In the genomic region with DNA sequence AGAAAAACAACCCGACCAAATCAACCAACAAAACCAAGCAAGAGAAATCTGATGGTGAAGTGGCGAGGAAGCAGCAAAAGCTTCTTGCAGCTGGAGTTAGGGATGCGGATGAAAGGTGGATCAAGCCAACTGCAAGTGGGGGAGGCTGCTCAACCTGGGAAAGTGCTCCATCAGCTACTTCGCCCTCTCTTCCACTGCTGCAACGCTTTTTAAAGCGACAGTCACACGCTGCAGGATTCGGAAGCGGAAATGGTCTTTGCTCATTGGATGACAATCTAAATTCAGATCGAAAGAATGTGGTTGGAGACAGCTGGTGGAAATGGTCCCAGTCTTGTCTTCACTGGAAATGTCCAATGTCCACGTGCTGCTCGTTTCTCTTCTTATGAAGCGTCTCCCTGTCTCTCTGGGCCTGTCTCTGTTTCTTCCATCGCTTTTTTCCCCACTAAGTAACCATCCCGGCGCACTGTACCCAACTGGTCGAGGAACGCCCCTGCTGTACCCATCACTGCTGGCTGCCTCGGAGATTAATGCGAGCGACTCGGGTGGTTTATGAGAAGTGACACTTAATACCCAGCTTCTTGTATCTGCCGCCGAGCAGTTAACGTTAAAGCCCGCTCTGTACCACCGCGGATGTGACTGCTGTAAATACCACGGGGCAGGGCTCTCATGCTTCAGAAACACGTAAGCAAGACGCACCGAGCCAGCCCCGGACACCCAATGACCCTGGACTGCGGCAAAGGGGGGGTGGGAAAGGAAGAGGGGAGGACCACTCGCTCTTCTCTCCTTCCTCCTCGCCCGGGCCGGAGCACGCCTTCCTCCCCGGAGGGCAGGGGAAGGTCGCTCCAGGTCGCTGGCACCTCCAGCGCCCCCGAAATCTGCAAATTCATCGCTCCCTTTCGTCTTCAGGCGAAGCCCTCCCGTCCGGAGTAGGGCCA, we compare ENCODE assay signal across 8 cellular contexts. TPM values are rescaled to one million over a fixed set of nuclear protein-coding genes. Genes with fewer than 3 reads are reported as not detected.
DNase-seq lines count a peak whose midpoint lies in the region; ATAC-seq and TF ChIP-seq lines count a peak whose summit lies in the region.

No MANE protein-coding gene starts in this region.

- H3K36me3 ChIP-seq in SK-N-SH (replicated peaks in 1 of 2; ENCODE audit: control insufficient read depth in 1 of 2, insufficient read depth in 2 of 2, low read length in 1 of 2): no peaks in the 10 kb centered on the region
- no peaks in the 10 kb centered on the region for H3K36me3 ChIP-seq in mesenchymal stem cell (ENCODE audit: control insufficient read depth in 1 of 2, insufficient read depth in 2 of 2, low read depth in 1 of 2, low read length in 2 of 2)
- H3K36me3 ChIP-seq in tibial nerve: no peaks in the 10 kb centered on the region

- H2BK12ac ChIP-seq in mesenchymal stem cell (ENCODE audit: low read length in 2 of 2): no peak overlapping the region

- H2BK5ac ChIP-seq in mesenchymal stem cell (ENCODE audit: low read depth, low read length, poor library complexity, severe bottlenecking): peak overlapping the region; percentile 35

- POLR2A ChIA-PET in SK-N-SH (lab: Yijun Ruan, JAX): no interaction called here

- no peaks in the 10 kb centered on the region for H4K20me1 ChIP-seq in SK-N-SH (ENCODE audit: insufficient read depth)

- H4K8ac ChIP-seq in mesenchymal stem cell (ENCODE audit: low read length): no peak overlapping the region

- H3K14ac ChIP-seq in mesenchymal stem cell (ENCODE audit: low read length in 2 of 2): no peak overlapping the region

- H3K4ac ChIP-seq in mesenchymal stem cell (ENCODE audit: low read depth in 1 of 2, low read length in 2 of 2): no peak overlapping the region

- DNase-seq in SK-N-SH (peak; percentile 27), SK-N-DZ (ENCODE audit: low spot score) (peak; percentile 26), chondrocyte (ENCODE audit: low spot score) (no peak), mesenchymal stem cell (peak; percentile 36), tibial nerve (ENCODE audit: low spot score in 2 of 2) (no peak), hepatic stellate cell (ENCODE audit: low spot score) (no peak)

- H3K23ac ChIP-seq in mesenchymal stem cell (ENCODE audit: low read length in 2 of 2): no peak overlapping the region

- peak overlapping the region; percentile 18 for H3K27ac Mint-ChIP-seq in chondrocyte (ENCODE audit: unreplicated experiment)

- no peak overlapping the region for H2AK5ac ChIP-seq in mesenchymal stem cell (ENCODE audit: low read length, severe bottlenecking)

- H3K4me3 ChIP-seq in SK-N-SH (ENCODE audit: low read depth in 2 of 2, low read length in 1 of 2) (peak overlapping the region in 1 of 2 experiments; percentile 61; a peak in 3 of 4 replicates), mesenchymal stem cell (ENCODE audit: insufficient read depth in 1 of 2, low read depth in 1 of 2, low read length in 2 of 2) (peak overlapping the region; percentile 57 to 75), tibial nerve (peak overlapping the region; percentile 43 to 74 (median 64))

- no peak overlapping the region for H3K18ac ChIP-seq in mesenchymal stem cell (ENCODE audit: low read depth in 1 of 2, low read length in 2 of 2)

- TF ChIP-seq EP300 in SK-N-SH (IDR thresholded peaks at IDR 0.05; ENCODE audit: borderline replicate concordance in 1 of 2, low read depth in 1 of 2, low read length in 1 of 2) (no peak), tibial nerve (IDR thresholded peaks at IDR 0.05) (no peak)

- H3K36me3 Mint-ChIP-seq in chondrocyte (ENCODE audit: low read depth): no peaks in the 10 kb centered on the region

- H3K27me3 ChIP-seq in SK-N-SH (ENCODE audit: insufficient read depth) (peaks cover 73% of the 10 kb centered on the region), mesenchymal stem cell (ENCODE audit: control insufficient read depth in 1 of 2, insufficient read depth in 1 of 2, low read length in 2 of 2) (peaks cover 25 to 66% of the 10 kb centered on the region in 2 experiments), tibial nerve (peaks cover 0 to 43% of the 10 kb centered on the region in 2 donors)

- no peak for TF ChIP-seq RAD21 in SK-N-SH (IDR thresholded peaks at IDR 0.05; ENCODE audit: low read length)

- no peaks in the 10 kb centered on the region for H3K9me3 Mint-ChIP-seq in chondrocyte (ENCODE audit: low read depth)

- H3K9me3 ChIP-seq in SK-N-SH (no peaks in the 10 kb centered on the region), mesenchymal stem cell (ENCODE audit: control insufficient read depth, low read length) (no peaks in the 10 kb centered on the region), tibial nerve (no peaks in the 10 kb centered on the region)

- H3K79me1 ChIP-seq in mesenchymal stem cell (replicated peaks; ENCODE audit: low read length, poor library complexity, severe bottlenecking): no peaks in the 10 kb centered on the region

- peaks cover 10% of the 10 kb centered on the region for H3F3A ChIP-seq in SK-N-SH (replicated peaks; ENCODE audit: insufficient read depth)

- H2AFZ ChIP-seq in SK-N-SH (ENCODE audit: low read depth) (peak overlapping the region; percentile 47; the same call in 1 of the 2 replicates), mesenchymal stem cell (ENCODE audit: low read depth, low read length) (no peak overlapping the region)

- no peaks in the 10 kb centered on the region for H3K9me2 ChIP-seq in SK-N-SH

- no peak overlapping the region for H2BK15ac ChIP-seq in mesenchymal stem cell (ENCODE audit: low read depth, poor library complexity, severe bottlenecking)

- H3K4me2 ChIP-seq in SK-N-SH: peak overlapping the region; percentile 81
- H3K4me2 ChIP-seq in mesenchymal stem cell (ENCODE audit: low read length, poor library complexity, severe bottlenecking): peak overlapping the region; percentile 97

- H3K9ac ChIP-seq in SK-N-SH (no peak overlapping the region), mesenchymal stem cell (ENCODE audit: low read length) (no peak overlapping the region)

- peaks cover 41% of the 10 kb centered on the region for H3K4me1 Mint-ChIP-seq in chondrocyte (ENCODE audit: low read depth)

- H2BK120ac ChIP-seq in mesenchymal stem cell (ENCODE audit: low read depth, low read length): no peak overlapping the region

- no peak for TF ChIP-seq POLR2A in tibial nerve (IDR thresholded peaks at IDR 0.05)

- CTCF ChIA-PET in SK-N-SH (lab: Yijun Ruan, JAX): no interaction called here

- peak overlapping the region; percentile 84 for H3K4me3 Mint-ChIP-seq in chondrocyte (ENCODE audit: unreplicated experiment)

- ATAC-seq in SK-N-SH treated with all-trans-retinoic acid at 6 μM for 48 hours (no peak), HG03469 (IDR thresholded peaks at IDR 0.05; ENCODE audit: unreplicated experiment) (no peak)

- no peak for TF ChIP-seq CTCF in SK-N-SH (IDR thresholded peaks at IDR 0.05)
- TF ChIP-seq CTCF in chondrocyte (IDR thresholded peaks at IDR 0.05): no peak
- no peak for TF ChIP-seq CTCF in tibial nerve (IDR thresholded peaks at IDR 0.05)

- H3K27ac ChIP-seq in SK-N-SH (ENCODE audit: low read depth in 2 of 2, low read length in 1 of 2): no peak overlapping the region
- H3K27ac ChIP-seq in mesenchymal stem cell (ENCODE audit: low read length, poor library complexity, severe bottlenecking): no peak overlapping the region
- H3K27ac ChIP-seq in tibial nerve: peak overlapping the region in 1 of 4 donors; percentile 81

- WGBS in SK-N-SH (ENCODE audit: low lambda C conversion rate): 12% methylated on average over 47 of the region's 49 CpGs
- 6% methylated on average over 48 of the region's 49 CpGs for WGBS in mesenchymal stem cell
- WGBS in tibial nerve, 2 donors: 9% methylated on average over 41 to 44 of the region's 49 CpGs

- H3K4me1 ChIP-seq in SK-N-SH (ENCODE audit: control insufficient read depth in 1 of 2, insufficient read depth in 2 of 2, low read depth in 1 of 2, low read length in 1 of 2) (peaks cover 1 to 8% of the 10 kb centered on the region in 2 experiments; a peak in 3 of 4 replicates), mesenchymal stem cell (ENCODE audit: control insufficient read depth, insufficient read depth, low read depth, low read length) (peaks cover 22% of the 10 kb centered on the region), tibial nerve (peaks cover 0 to 44% (median 27%) of the 10 kb centered on the region in 4 donors)

- peaks cover 31% of the 10 kb centered on the region for H3K27me3 Mint-ChIP-seq in chondrocyte (ENCODE audit: low read depth)

- H4K91ac ChIP-seq in mesenchymal stem cell (ENCODE audit: low read length): no peak overlapping the region

- no peaks in the 10 kb centered on the region for H3K79me2 ChIP-seq in SK-N-SH (ENCODE audit: insufficient read depth)

TF ChIP-seq in SK-N-SH, 30 proteins besides CTCF, POLR2A, EP300 and RAD21 (continues in another document):
- no peak for TF ChIP-seq POLR2AphosphoS5 (IDR thresholded peaks at IDR 0.05; ENCODE audit: low read depth, low read length)
- TF ChIP-seq FOSL2 (IDR thresholded peaks at IDR 0.05; ENCODE audit: borderline replicate concordance, low read depth): no peak
- TF ChIP-seq CHD2 (IDR thresholded peaks at IDR 0.05; ENCODE audit: low read length, partially characterized antibody): no peak
- TF ChIP-seq RXRA (IDR thresholded peaks at IDR 0.05; ENCODE audit: borderline replicate concordance, low read depth): no peak

TF ChIP-seq in SK-N-SH treated with all-trans-retinoic acid at 6 μM for 48 hours, 23 proteins besides CTCF, POLR2A, EP300 and RAD21 (continues in another document):
- TF ChIP-seq ZFP3 (CRISPR knock-in tag; IDR thresholded peaks at IDR 0.05) (no peak), BACH2 (CRISPR knock-in tag; IDR thresholded peaks at IDR 0.05; ENCODE audit: borderline replicate concordance) (no peak), GLIS3 (CRISPR knock-in tag; IDR thresholded peaks at IDR 0.05) (no peak), ISL1 (CRISPR knock-in tag; IDR thresholded peaks at IDR 0.05) (no peak), ZC3H10 (CRISPR knock-in tag; IDR thresholded peaks at IDR 0.05) (no peak)

RNA-seq across cellular contexts. Expression of a gene that starts 1.9 kb away (rescaled TPM):
- polyA plus RNA-seq in SK-N-SH (2012; rRNA removed): not detected in 2 replicates
- polyA plus RNA-seq in SK-N-SH (2012; cell fraction: cytosol; rRNA removed): not detected in 2 replicates
- not detected in 2 replicates for polyA plus RNA-seq in SK-N-SH (2012; cell fraction: nucleus; rRNA removed)
- 1.0 and 1.1 TPM in 2 replicates for polyA plus RNA-seq in SK-N-DZ (2014; cell fraction: cytosol; rRNA removed)
- polyA plus RNA-seq in SK-N-DZ (2014; cell fraction: nucleus; rRNA removed): 2.4 and 4.0 TPM in 2 replicates
- 0.90 to 1.1 TPM (median 1.0 TPM) in 3 replicates for total RNA-seq in chondrocyte
- not detected for polyA plus RNA-seq in mesenchymal stem cell (2013, experiment 1 of 2)
- polyA plus RNA-seq in mesenchymal stem cell (2013, experiment 2 of 2): not detected
- 1 to 10 TPM in 2 of 4 donors, under 1 TPM in 1, not detected in 1; 0.22 to 1.2 (median 1.0) TPM for total RNA-seq in tibial nerve

Comparison
In these comparisons a context has a peak if more than half of its experiments do, and no peak if none do; other contexts are left out.
1. DNase-seq: peak in SK-N-SH (single experiment), SK-N-DZ (single experiment) and mesenchymal stem cell (single experiment); none in chondrocyte (single experiment), tibial nerve (0 of 2) and hepatic stellate cell (single experiment).